Comparison of ENCODE assay signal across 1 cellular context in genomic region chr12:68490476-68490875, GRCh38.
TF ChIP-seq lines count a peak whose summit lies in the region.

No MANE protein-coding gene starts in this region.

TF ChIP-seq in K562, 482 proteins besides CTCF, POLR2A, EP300 and RAD21 (continued from another document):
- TF ChIP-seq, protein P1, sequence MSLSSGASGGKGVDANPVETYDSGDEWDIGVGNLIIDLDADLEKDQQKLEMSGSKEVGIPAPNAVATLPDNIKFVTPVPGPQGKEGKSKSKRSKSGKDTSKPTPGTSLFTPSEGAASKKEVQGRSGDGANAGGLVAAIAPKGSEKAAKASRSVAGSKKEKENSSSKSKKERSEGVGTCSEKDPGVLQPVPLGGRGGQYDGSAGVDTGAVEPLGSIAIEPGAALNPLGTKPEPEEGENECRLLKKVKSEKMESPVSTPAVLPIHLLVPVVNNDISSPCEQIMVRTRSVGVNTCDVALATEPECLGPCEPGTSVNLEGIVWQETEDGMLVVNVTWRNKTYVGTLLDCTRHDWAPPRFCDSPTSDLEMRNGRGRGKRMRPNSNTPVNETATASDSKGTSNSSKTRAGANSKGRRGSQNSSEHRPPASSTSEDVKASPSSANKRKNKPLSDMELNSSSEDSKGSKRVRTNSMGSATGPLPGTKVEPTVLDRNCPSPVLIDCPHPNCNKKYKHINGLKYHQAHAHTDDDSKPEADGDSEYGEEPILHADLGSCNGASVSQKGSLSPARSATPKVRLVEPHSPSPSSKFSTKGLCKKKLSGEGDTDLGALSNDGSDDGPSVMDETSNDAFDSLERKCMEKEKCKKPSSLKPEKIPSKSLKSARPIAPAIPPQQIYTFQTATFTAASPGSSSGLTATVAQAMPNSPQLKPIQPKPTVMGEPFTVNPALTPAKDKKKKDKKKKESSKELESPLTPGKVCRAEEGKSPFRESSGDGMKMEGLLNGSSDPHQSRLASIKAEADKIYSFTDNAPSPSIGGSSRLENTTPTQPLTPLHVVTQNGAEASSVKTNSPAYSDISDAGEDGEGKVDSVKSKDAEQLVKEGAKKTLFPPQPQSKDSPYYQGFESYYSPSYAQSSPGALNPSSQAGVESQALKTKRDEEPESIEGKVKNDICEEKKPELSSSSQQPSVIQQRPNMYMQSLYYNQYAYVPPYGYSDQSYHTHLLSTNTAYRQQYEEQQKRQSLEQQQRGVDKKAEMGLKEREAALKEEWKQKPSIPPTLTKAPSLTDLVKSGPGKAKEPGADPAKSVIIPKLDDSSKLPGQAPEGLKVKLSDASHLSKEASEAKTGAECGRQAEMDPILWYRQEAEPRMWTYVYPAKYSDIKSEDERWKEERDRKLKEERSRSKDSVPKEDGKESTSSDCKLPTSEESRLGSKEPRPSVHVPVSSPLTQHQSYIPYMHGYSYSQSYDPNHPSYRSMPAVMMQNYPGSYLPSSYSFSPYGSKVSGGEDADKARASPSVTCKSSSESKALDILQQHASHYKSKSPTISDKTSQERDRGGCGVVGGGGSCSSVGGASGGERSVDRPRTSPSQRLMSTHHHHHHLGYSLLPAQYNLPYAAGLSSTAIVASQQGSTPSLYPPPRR (CRISPR knock-in tag; IDR thresholded peaks at IDR 0.05; ENCODE audit: borderline replicate concordance): no peak
- TF ChIP-seq, protein P2, sequence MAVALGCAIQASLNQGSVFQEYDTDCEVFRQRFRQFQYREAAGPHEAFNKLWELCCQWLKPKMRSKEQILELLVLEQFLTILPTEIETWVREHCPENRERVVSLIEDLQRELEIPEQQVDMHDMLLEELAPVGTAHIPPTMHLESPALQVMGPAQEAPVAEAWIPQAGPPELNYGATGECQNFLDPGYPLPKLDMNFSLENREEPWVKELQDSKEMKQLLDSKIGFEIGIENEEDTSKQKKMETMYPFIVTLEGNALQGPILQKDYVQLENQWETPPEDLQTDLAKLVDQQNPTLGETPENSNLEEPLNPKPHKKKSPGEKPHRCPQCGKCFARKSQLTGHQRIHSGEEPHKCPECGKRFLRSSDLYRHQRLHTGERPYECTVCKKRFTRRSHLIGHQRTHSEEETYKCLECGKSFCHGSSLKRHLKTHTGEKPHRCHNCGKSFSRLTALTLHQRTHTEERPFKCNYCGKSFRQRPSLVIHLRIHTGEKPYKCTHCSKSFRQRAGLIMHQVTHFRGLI (CRISPR knock-in tag; IDR thresholded peaks at IDR 0.05): no peak
